11 cellular contexts compared by ENCODE assay signal in genomic region chr6:142568857-142569597, GRCh38.
DNase-seq lines count a peak whose midpoint lies in the region; ATAC-seq lines count a peak whose summit lies in the region.
"Had no signal": no experiment of that assay in that cellular context is flagged by ENCODE, and none has a peak within 500 bp of the region (broad histone marks: within the 10 kb centered on the region; RNA-seq: fewer than 3 reads in every experiment).

No MANE protein-coding gene starts in this region.

- CTCF ChIA-PET in activated CD4-positive, alpha-beta T cell treated with anti-CD3 and anti-CD28 coated beads for 36 hours (lab: Charles Lee): interaction anchor here (0.5 to 1.8 kb wide), 11 partner anchors 16 to 881 kb away, joined by 3 to 6 read pairs (median 4); partner anchors contain the start of gene ADAT2

- POLR2A ChIA-PET in activated CD4-positive, alpha-beta T cell treated with anti-CD3 and anti-CD28 coated beads for 36 hours (lab: Charles Lee): interaction anchor here (0.6 to 0.9 kb wide), 2 partner anchors 25 to 486 kb away, joined by 3 read pairs; no protein-coding TSS in a partner anchor

- H3K9me3 Mint-ChIP-seq in activated CD4-positive, alpha-beta T cell treated with anti-CD3 and anti-CD28 coated beads for 36 hours (ENCODE audit: low read depth): peaks cover 15% of the 10 kb centered on the region

- H3K36me3 Mint-ChIP-seq in activated CD4-positive, alpha-beta T cell treated with anti-CD3 and anti-CD28 coated beads for 36 hours (ENCODE audit: low read depth): peaks cover 7% of the 10 kb centered on the region
- no peaks in the 10 kb centered on the region for H3K36me3 Mint-ChIP-seq in T-helper 17 cell (ENCODE audit: low read depth)

- H3K4me3 Mint-ChIP-seq in activated CD4-positive, alpha-beta T cell treated with anti-CD3 and anti-CD28 coated beads for 36 hours: peak overlapping the region; percentile 2
- peak overlapping the region; percentile 63 for H3K4me3 Mint-ChIP-seq in T-helper 17 cell

- no peaks in the 10 kb centered on the region for H3K27me3 Mint-ChIP-seq in activated CD4-positive, alpha-beta T cell treated with anti-CD3 and anti-CD28 coated beads for 36 hours
- H3K27me3 Mint-ChIP-seq in T-helper 17 cell: no peaks in the 10 kb centered on the region

- peaks cover 55% of the 10 kb centered on the region for H3K4me1 Mint-ChIP-seq in activated CD4-positive, alpha-beta T cell treated with anti-CD3 and anti-CD28 coated beads for 36 hours
- peaks cover 33% of the 10 kb centered on the region for H3K4me1 Mint-ChIP-seq in T-helper 17 cell

- DNase-seq in activated CD4-positive, alpha-beta T cell treated with anti-CD3 and anti-CD28 coated beads for 36 hours: no peak
- DNase-seq in activated CD4-positive, alpha-beta T cell treated with anti-CD3 and anti-CD28 coated beads, Interleukin-2, amount 50 U/mL, for 48 hours: no peak
- no peak for DNase-seq in T-helper 17 cell
- peak; percentile 38 for DNase-seq in hepatic stellate cell (ENCODE audit: low spot score)
- DNase-seq in stromal cell of bone marrow (ENCODE audit: low read depth): peak; percentile 46
- DNase-seq in posterior cingulate gyrus: no peak
- no peak for DNase-seq in cerebellar nuclear complex (lab: John Stamatoyannopoulos, UW)
- DNase-seq: 8988T; KG1; stimulated activated CD4-positive, alpha-beta T cell treated with anti-CD3 and anti-CD28 coated beads, Interleukin-2, amount 100 ng/mL, for 48 hours had no signal

- ATAC-seq in activated CD4-positive, alpha-beta T cell treated with anti-CD3 and anti-CD28 coated beads for 36 hours: peak; percentile 83
- no peak for ATAC-seq in T-helper 17 cell
- ATAC-seq in GM21367 (IDR thresholded peaks at IDR 0.05; ENCODE audit: unreplicated experiment): no peak

- intact Hi-C loops in activated CD4-positive, alpha-beta T cell treated with anti-CD3 and anti-CD28 coated beads for 36 hours (cut with DNase I, micrococcal nuclease): loop anchor here (1.0 to 10.0 kb wide), 9 partner anchors 25 to 458 kb away; partner anchors contain the start of genes HIVEP2 (in 1 of the 2), NMBR (in 1 of the 2) and VTA1 (in 1 of the 2)
- intact Hi-C loops in posterior cingulate gyrus (cut with DNase I): loop anchor here (10.0 kb wide), 1 partner anchor 106 kb away; no protein-coding TSS in a partner anchor

- peak overlapping the region; percentile 82 for H3K27ac Mint-ChIP-seq in activated CD4-positive, alpha-beta T cell treated with anti-CD3 and anti-CD28 coated beads for 36 hours
- peak overlapping the region; percentile 54 for H3K27ac Mint-ChIP-seq in T-helper 17 cell

- H3K9me3 ChIP-seq in T-helper 17 cell (ENCODE audit: control insufficient read depth, low read length, poor library complexity, severe bottlenecking): no peaks in the 10 kb centered on the region

Comparison
In these comparisons a context has a peak if more than half of its experiments do, and no peak if none do; other contexts are left out.
1. DNase-seq: peak in hepatic stellate cell (single experiment) and stromal cell of bone marrow (single experiment); none in activated CD4-positive, alpha-beta T cell treated with anti-CD3 and anti-CD28 coated beads for 36 hours (single experiment), activated CD4-positive, alpha-beta T cell treated with anti-CD3 and anti-CD28 coated beads, Interleukin-2, amount 50 U/mL, for 48 hours (0 of 2), T-helper 17 cell (0 of 3), posterior cingulate gyrus (0 of 10) and cerebellar nuclear complex (0 of 2).